In the genomic region with DNA sequence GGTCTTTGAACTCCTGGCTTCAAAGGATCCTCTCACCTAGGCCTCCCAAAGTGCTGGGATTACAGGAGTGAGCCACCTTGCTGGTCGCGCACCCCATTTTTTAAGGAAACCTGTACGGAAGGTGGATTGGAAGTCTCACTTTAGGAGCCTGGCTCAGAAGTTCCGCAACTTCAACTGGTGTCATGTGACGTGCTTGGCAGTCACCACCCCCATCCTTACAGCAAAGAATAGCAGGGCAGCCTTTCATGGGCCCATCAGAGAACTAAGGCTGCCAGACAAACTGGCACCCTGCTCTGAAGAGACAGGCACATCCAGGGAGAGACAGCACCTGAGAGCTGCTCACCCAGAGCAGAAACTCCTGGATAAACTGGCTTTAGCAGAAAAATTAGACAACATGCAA, we compare ENCODE assay signal across 1 cellular context.
TF ChIP-seq lines count a peak whose summit lies in the region.

No MANE protein-coding gene starts in this region.

TF ChIP-seq in IMR-90, 13 proteins besides CTCF, POLR2A, EP300 and RAD21:
- TF ChIP-seq, protein P1, sequence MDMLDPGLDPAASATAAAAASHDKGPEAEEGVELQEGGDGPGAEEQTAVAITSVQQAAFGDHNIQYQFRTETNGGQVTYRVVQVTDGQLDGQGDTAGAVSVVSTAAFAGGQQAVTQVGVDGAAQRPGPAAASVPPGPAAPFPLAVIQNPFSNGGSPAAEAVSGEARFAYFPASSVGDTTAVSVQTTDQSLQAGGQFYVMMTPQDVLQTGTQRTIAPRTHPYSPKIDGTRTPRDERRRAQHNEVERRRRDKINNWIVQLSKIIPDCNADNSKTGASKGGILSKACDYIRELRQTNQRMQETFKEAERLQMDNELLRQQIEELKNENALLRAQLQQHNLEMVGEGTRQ (IDR thresholded peaks at IDR 0.05; ENCODE audit: low read depth, low read length): no peak
- no peak for TF ChIP-seq SMC3 (IDR thresholded peaks at IDR 0.05; ENCODE audit: low read depth, low read length)
- no peak for TF ChIP-seq BHLHE40 (IDR thresholded peaks at IDR 0.05; ENCODE audit: low read depth, low read length)
- no peak for TF ChIP-seq CEBPB (IDR thresholded peaks at IDR 0.05; ENCODE audit: low read depth, low read length)
- TF ChIP-seq RCOR1 (IDR thresholded peaks at IDR 0.05; ENCODE audit: insufficient replicate concordance, low read length): no peak
- no peak for TF ChIP-seq FOS (IDR thresholded peaks at IDR 0.05; ENCODE audit: low read depth, low read length)
TF ChIP-seq in IMR-90: peak in this region for 0.
